In genomic region chr5:81125959-81126358, GRCh38 we compare ENCODE assay signal across 16 cellular contexts.
DNase-seq lines count a peak whose midpoint lies in the region; ATAC-seq and TF ChIP-seq lines count a peak whose summit lies in the region.
"Had no signal": no experiment of that assay in that cellular context is flagged by ENCODE, and none has a peak within 500 bp of the region (broad histone marks: within the 10 kb centered on the region; RNA-seq: fewer than 3 reads in every experiment).

No MANE protein-coding gene starts in this region.

- H3K4me1 ChIP-seq in mammary epithelial cell (ENCODE audit: insufficient read depth, low read length) (no peaks in the 10 kb centered on the region), right lobe of liver (peaks cover 0 to 50% (median 9%) of the 10 kb centered on the region in 4 donors)
- H3K4me1 ChIP-seq: BLaER1, foreskin keratinocyte had no signal

- H3K27me3 ChIP-seq in mammary epithelial cell (ENCODE audit: insufficient read depth, low read length), result no peaks in the 10 kb centered on the region
- no peaks in the 10 kb centered on the region for H3K27me3 ChIP-seq in right lobe of liver
- H3K27me3 ChIP-seq: BLaER1 had no signal

- 37% methylated on average over 7 of the region's 7 CpGs for WGBS in mammary epithelial cell (ENCODE audit: low coverage, missing lambda C conversion rate)
- 19% methylated on average over 7 of the region's 7 CpGs for WGBS in right lobe of liver (ENCODE audit: insufficient coverage, low coverage, low lambda C conversion rate, missing lambda C conversion rate)

- no peak for TF ChIP-seq POLR2A in right lobe of liver (IDR thresholded peaks at IDR 0.05)

- no peaks in the 10 kb centered on the region for H3K27me3 Mint-ChIP-seq in activated T-cell treated with anti-CD3 and anti-CD28 coated beads, Interleukin-2, amount 50 U/mL, for 72 hours (ENCODE audit: low read depth)

- no peaks in the 10 kb centered on the region for H3K36me3 Mint-ChIP-seq in activated T-cell treated with anti-CD3 and anti-CD28 coated beads, Interleukin-2, amount 50 U/mL, for 72 hours (ENCODE audit: insufficient read depth in 2 of 2)

- peak overlapping the region; percentile 2 for H3K4me2 ChIP-seq in mammary epithelial cell (ENCODE audit: insufficient read depth, low read depth, low read length)
- H3K4me2 ChIP-seq: BLaER1 had no signal

- no peak overlapping the region for H3K9ac ChIP-seq in mammary epithelial cell (ENCODE audit: insufficient read depth, low read length)
- H3K9ac ChIP-seq: BLaER1 had no signal

- DNase-seq in AG09319 (ENCODE audit: extremely low read depth, low read depth) (peak; percentile 12), NCI-H1092 (lab: John Stamatoyannopoulos, UW) (peak; percentile 49), mammary epithelial cell (no peak), right lobe of liver (peak; percentile 80 to 92 (median 90)), NCI-H1930 (lab: John Stamatoyannopoulos, UW) (no peak)
- DNase-seq in activated T-cell treated with anti-CD3 and anti-CD28 coated beads, Interleukin-2, amount 50 U/mL, for 72 hours, result no peak
- DNase-seq: activated CD4-positive, alpha-beta T cell treated with anti-CD3 and anti-CD28 coated beads for 48 hours; DND-41; foreskin keratinocyte had no signal

- H3K4me3 Mint-ChIP-seq in activated T-cell treated with anti-CD3 and anti-CD28 coated beads, Interleukin-2, amount 50 U/mL, for 72 hours, result no peak overlapping the region
- H3K4me3 Mint-ChIP-seq: activated T-helper 1 cell treated with anti-CD3 and anti-CD28 coated beads, Interleukin-12 subunit alpha, Interleukin-12 subunit beta, Interleukin-2, Interleukin-4 antibody, amounts not matched to agents 30 ng/mL and 10 ng/mL and 1 ng/mL, durations not matched to agents 14 hours and 24 hours and 36 hours had no signal

- peaks cover 13% of the 10 kb centered on the region for H3K4me1 Mint-ChIP-seq in activated T-cell treated with anti-CD3 and anti-CD28 coated beads, Interleukin-2, amount 50 U/mL, for 72 hours (ENCODE audit: low read depth)

- H3K79me2 ChIP-seq in mammary epithelial cell (ENCODE audit: insufficient read depth, low read length), result no peaks in the 10 kb centered on the region

- CTCF ChIA-PET in mammary epithelial cell (lab: Charles Lee; ENCODE audit: low non-redundant PET), result no interaction called here

- TF ChIP-seq CTCF in AG09319 (IDR thresholded peaks at IDR 0.05; ENCODE audit: low read depth, low read length) (no peak), mammary epithelial cell (conservative IDR thresholded peaks at IDR 0.05 in 1 of 2, IDR thresholded peaks at IDR 0.05 in 1 of 2; ENCODE audit: extremely low read depth in 1 of 2, insufficient read depth in 1 of 2, low read depth in 1 of 2, low read length in 2 of 2) (no peak), right lobe of liver (IDR thresholded peaks at IDR 0.05) (no peak)

- H3K9me3 ChIP-seq in mammary epithelial cell (replicated peaks; ENCODE audit: insufficient read depth, low read length), result no peaks in the 10 kb centered on the region
- no peaks in the 10 kb centered on the region for H3K9me3 ChIP-seq in right lobe of liver
- H3K9me3 ChIP-seq: BLaER1, thoracic aorta had no signal

- no peak overlapping the region for H3K27ac Mint-ChIP-seq in activated T-cell treated with anti-CD3 and anti-CD28 coated beads, Interleukin-2, amount 50 U/mL, for 72 hours
- H3K27ac Mint-ChIP-seq: activated T-helper 1 cell treated with anti-CD3 and anti-CD28 coated beads, Interleukin-12 subunit alpha, Interleukin-12 subunit beta, Interleukin-2, Interleukin-4 antibody, amounts not matched to agents 30 ng/mL and 10 ng/mL and 1 ng/mL, durations not matched to agents 14 hours and 24 hours and 36 hours had no signal

- H3K27ac ChIP-seq in mammary epithelial cell (ENCODE audit: insufficient read depth, low read depth, low read length) (no peak overlapping the region), right lobe of liver (peak overlapping the region in 2 of 3 donors; percentile 38 to 67)
- H3K27ac ChIP-seq: BLaER1, coronary artery, foreskin keratinocyte, HL-60, thoracic aorta had no signal

- H3K9me3 Mint-ChIP-seq in activated T-cell treated with anti-CD3 and anti-CD28 coated beads, Interleukin-2, amount 50 U/mL, for 72 hours, result no peaks in the 10 kb centered on the region
- H3K9me3 Mint-ChIP-seq: activated T-helper 1 cell treated with anti-CD3 and anti-CD28 coated beads, Interleukin-12 subunit alpha, Interleukin-12 subunit beta, Interleukin-2, Interleukin-4 antibody, amounts not matched to agents 30 ng/mL and 10 ng/mL and 1 ng/mL, durations not matched to agents 14 hours and 24 hours and 36 hours had no signal

- dilution Hi-C loops in mammary epithelial cell (cut with HindIII; ENCODE audit: low sequenced_read_pairs), result no loop called here

- no peak overlapping the region for H2AFZ ChIP-seq in mammary epithelial cell (ENCODE audit: low read depth, low read length)

- H3K4me3 ChIP-seq in mammary epithelial cell (replicated peaks in 1 of 3; ENCODE audit: insufficient read depth in 1 of 3, low read depth in 2 of 3, low read length in 3 of 3) (no peak overlapping the region), right lobe of liver (no peak overlapping the region)
- H3K4me3 ChIP-seq: BLaER1, coronary artery, thoracic aorta had no signal

- no peaks in the 10 kb centered on the region for H4K20me1 ChIP-seq in mammary epithelial cell (ENCODE audit: insufficient read depth, low read length)
- H4K20me1 ChIP-seq: BLaER1 had no signal

- BruUV-seq in mammary epithelial cell (replicated peaks; lab: Mats Ljungman, UMichigan), result no TSS peak

- ATAC-seq in right lobe of liver (peak; percentile 90 to 97 (median 96)), HG02798 (IDR thresholded peaks at IDR 0.05; ENCODE audit: poor library complexity, unreplicated experiment) (no peak), GM18858 (IDR thresholded peaks at IDR 0.05; ENCODE audit: unreplicated experiment) (no peak)
- no peak for ATAC-seq in activated T-cell treated with anti-CD3 and anti-CD28 coated beads, Interleukin-2, amount 50 U/mL, for 72 hours (replicated peaks in 1 of 2)
- ATAC-seq: foreskin keratinocyte had no signal

- intact Hi-C loops in mammary epithelial cell (cut with micrococcal nuclease) (no loop called here), right lobe of liver (cut with DNase I) (no loop called here)

- H3K36me3 ChIP-seq in mammary epithelial cell (ENCODE audit: insufficient read depth, low read length), result no peaks in the 10 kb centered on the region
- H3K36me3 ChIP-seq in right lobe of liver, result no peaks in the 10 kb centered on the region
- H3K36me3 ChIP-seq: BLaER1, thoracic aorta had no signal

- in situ Hi-C loops in mammary epithelial cell (cut with MboI; ENCODE audit: low sequenced_read_pairs in 2 of 2), result no loop called here

Comparison
In these comparisons a context has a peak if more than half of its experiments do, and no peak if none do; other contexts are left out.
1. DNase-seq: peak in AG09319 (single experiment), NCI-H1092 (single experiment) and right lobe of liver (3 of 3); none in mammary epithelial cell (single experiment), NCI-H1930 (0 of 2) and activated T-cell treated with anti-CD3 and anti-CD28 coated beads, Interleukin-2, amount 50 U/mL, for 72 hours (0 of 2).
2. ATAC-seq: peak in right lobe of liver (4 of 4); none in HG02798 (single experiment), GM18858 (single experiment) and activated T-cell treated with anti-CD3 and anti-CD28 coated beads, Interleukin-2, amount 50 U/mL, for 72 hours (0 of 2).